ENCODE assay signal across 12 cellular contexts in the genomic region with DNA sequence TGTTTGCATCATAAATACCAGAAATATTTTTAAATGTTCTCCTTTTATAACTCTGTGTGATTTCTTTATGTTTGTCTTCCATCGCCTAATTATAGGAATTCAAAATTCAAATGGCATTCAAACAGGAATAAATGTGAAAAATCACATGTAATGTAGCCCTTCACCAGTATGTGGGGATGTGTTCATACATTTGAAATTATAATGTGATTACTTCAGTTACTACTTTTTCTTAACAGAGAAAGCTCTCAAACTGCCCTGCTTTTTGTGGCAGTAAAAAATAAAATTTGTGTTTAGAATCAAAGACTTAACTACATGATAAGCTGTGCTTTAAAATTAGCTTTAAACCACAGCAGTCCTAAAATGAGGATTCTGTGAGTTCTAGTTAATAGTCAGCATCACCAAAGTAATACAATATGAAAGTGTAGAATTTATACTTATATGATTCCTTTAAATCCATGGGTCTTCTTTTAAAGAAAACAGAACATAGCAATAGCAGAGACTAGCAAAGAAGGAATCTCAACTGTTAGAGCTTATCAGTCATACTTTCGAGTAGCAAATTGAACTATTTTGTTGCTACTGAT. TPM values are rescaled to one million over a fixed set of nuclear protein-coding genes. Genes with fewer than 3 reads are reported as not detected.
DNase-seq lines count a peak whose midpoint lies in the region; ATAC-seq, FAIRE-seq and TF ChIP-seq lines count a peak whose summit lies in the region.
"Had no signal": no experiment of that assay in that cellular context is flagged by ENCODE, and none has a peak within 500 bp of the region (broad histone marks: within the 10 kb centered on the region; RNA-seq: fewer than 3 reads in every experiment).

No MANE protein-coding gene starts in this region.

- H3K27me3 ChIP-seq in OCI-LY1 (ENCODE audit: insufficient read depth, low read length) (no peaks in the 10 kb centered on the region), psoas muscle (ENCODE audit: insufficient read depth in 3 of 3, low read length in 2 of 3) (no peaks in the 10 kb centered on the region), MG63 (no peaks in the 10 kb centered on the region)
- H3K27me3 ChIP-seq: neutrophil had no signal

- H3K4me3 ChIP-seq in OCI-LY1 (ENCODE audit: low read depth, low read length, poor library complexity, severe bottlenecking) (no peak overlapping the region), epithelial cell of esophagus (ENCODE audit: low read length) (no peak overlapping the region), psoas muscle (no peak overlapping the region), MG63 (no peak overlapping the region)

- ATAC-seq in psoas muscle: peak in 2 of 4 donors; percentile 52 to 63
- ATAC-seq in omental fat pad (ENCODE audit: low FRiP score): no peak
- ATAC-seq: stimulated activated effector memory CD8-positive, alpha-beta T cell treated with anti-CD3 and anti-CD28 coated beads, Interleukin-12 subunit alpha, Interleukin-12 subunit beta, amount 100 ng/mL, for 72 hours had no signal

- H3K36me3 ChIP-seq in OCI-LY1 (ENCODE audit: insufficient read depth, low read length) (no peaks in the 10 kb centered on the region), psoas muscle (ENCODE audit: insufficient read depth in 1 of 2, low read depth in 1 of 2) (no peaks in the 10 kb centered on the region), MG63 (no peaks in the 10 kb centered on the region)
- H3K36me3 ChIP-seq: neutrophil had no signal

- H3K9ac ChIP-seq in OCI-LY1 (ENCODE audit: low read length): no peak overlapping the region

- H3K79me2 ChIP-seq in OCI-LY1 (ENCODE audit: insufficient read depth, low read length): no peaks in the 10 kb centered on the region

- no peaks in the 10 kb centered on the region for H3K9me3 ChIP-seq in OCI-LY1 (ENCODE audit: low read length)
- H3K9me3 ChIP-seq in psoas muscle: no peaks in the 10 kb centered on the region
- no peaks in the 10 kb centered on the region for H3K9me3 ChIP-seq in MG63
- H3K9me3 ChIP-seq: neutrophil had no signal

- TF ChIP-seq CTCF in OCI-LY1 (IDR thresholded peaks at IDR 0.05; ENCODE audit: low read length): peak; percentile 46
- TF ChIP-seq CTCF in epithelial cell of esophagus (IDR thresholded peaks at IDR 0.05; ENCODE audit: insufficient read depth, low read depth, low read length, missing control alignments): peak; percentile 24
- TF ChIP-seq CTCF in psoas muscle (IDR thresholded peaks at IDR 0.05): peak; percentile 56
- TF ChIP-seq CTCF in omental fat pad (IDR thresholded peaks at IDR 0.05): no peak

- H3K9me2 ChIP-seq in OCI-LY1 (ENCODE audit: low read depth, low read length): no peaks in the 10 kb centered on the region

- intact Hi-C loops in psoas muscle (cut with DNase I): loop anchor here (5.0 to 10.0 kb wide), 2 partner anchors 74 to 222 kb away; no protein-coding TSS in a partner anchor

- no peaks in the 10 kb centered on the region for H3K4me1 ChIP-seq in OCI-LY1 (ENCODE audit: insufficient read depth, low read length, severe bottlenecking)
- peaks cover 31% of the 10 kb centered on the region for H3K4me1 ChIP-seq in psoas muscle

- H3K27ac ChIP-seq in OCI-LY1 (ENCODE audit: low read depth, low read length, poor library complexity, severe bottlenecking) (no peak overlapping the region), psoas muscle (peak overlapping the region; percentile 38)
- H3K27ac ChIP-seq: neutrophil had no signal

- H4K20me1 ChIP-seq in OCI-LY1 (ENCODE audit: insufficient read depth, low read length): no peaks in the 10 kb centered on the region

- H3F3A ChIP-seq in OCI-LY1 (ENCODE audit: insufficient read depth, low read length): no peaks in the 10 kb centered on the region

- H3K4me2 ChIP-seq in OCI-LY1 (ENCODE audit: low read length): no peak overlapping the region

- H2AFZ ChIP-seq in OCI-LY1 (ENCODE audit: low read length): no peak overlapping the region

- DNase-seq in epithelial cell of esophagus (ENCODE audit: low read depth) (peak; percentile 33), psoas muscle (no peak), MG63 (no peak), GOT3 (lab: John Stamatoyannopoulos, UW) (no peak), middle frontal gyrus (ENCODE audit: extremely low spot score, low spot score) (no peak), omental fat pad (ENCODE audit: low spot score) (no peak)
- DNase-seq: cerebellar nuclear complex had no signal

- WGBS in psoas muscle, 3 donors: 55 to 62% (median 62%) methylated on average over 2 of the region's 2 CpGs

- FAIRE-seq in G401.6 (lab: Jason Lieb, UNC): peak; percentile 93

RNA-seq across cellular contexts. Expression of a gene that starts 7.8 kb away (rescaled TPM):
- total RNA-seq in psoas muscle: 10 to 100 TPM; 15.1 to 29.4 (median 20.6) TPM
- polyA plus RNA-seq in psoas muscle: 10 to 100 TPM in 2 of 3 donors, 1 to 10 TPM in 1; 8.8 to 23.7 (median 17.6) TPM
- 129 and 171 TPM in 2 replicates for total RNA-seq in MG63 (2014; rRNA removed; shearing (Covaris generic); ENCODE audit: low replicate concordance)
- total RNA-seq in omental fat pad: 10 to 100 TPM; 37.0 to 67.6 (median 50.5) TPM

RNA-seq across cellular contexts. Expression of a gene that starts 26.4 kb away (rescaled TPM):
- 100 to 1,000 TPM; 216 to 376 (median 312) TPM for total RNA-seq in psoas muscle
- 100 to 1,000 TPM in 1 of 3 donors, 10 to 100 TPM in 2; 24.3 to 117 (median 97.4) TPM for polyA plus RNA-seq in psoas muscle
- total RNA-seq in MG63 (2014; rRNA removed; shearing (Covaris generic); ENCODE audit: low replicate concordance): 28.9 and 31.3 TPM in 2 replicates
- total RNA-seq in omental fat pad: not detected
- total RNA-seq: T-helper 1 cell treated with Interleukin-12 subunit alpha and Interleukin-12 subunit beta and Interleukin-4 antibody, amounts not matched to agents 30 ng/mL and 1 ng/mL, for 36 hours had no signal

Comparison
In these comparisons a context has a peak if more than half of its experiments do, and no peak if none do; other contexts are left out.
1. CTCF ChIP-seq: peak in OCI-LY1 (single experiment), epithelial cell of esophagus (single experiment) and psoas muscle (single experiment); none in omental fat pad (0 of 3).
2. RNA of a gene that starts 26.4 kb away (total RNA-seq): 216 to 376 TPM in psoas muscle and 28.9 to 31.3 TPM in MG63; not detected in omental fat pad; every median in the first group is over 10 times any median in the second.